ENCODE assay signal across 15 cellular contexts in genomic region chr10:61486738-61487396, GRCh38. TPM values are rescaled to one million over a fixed set of nuclear protein-coding genes. Genes with fewer than 3 reads are reported as not detected.
DNase-seq lines count a peak whose midpoint lies in the region; ATAC-seq lines count a peak whose summit lies in the region.
"Had no signal": no experiment of that assay in that cellular context is flagged by ENCODE, and none has a peak within 500 bp of the region (broad histone marks: within the 10 kb centered on the region; RNA-seq: fewer than 3 reads in every experiment).

No MANE protein-coding gene starts in this region.

- ATAC-seq in esophagus mucosa (no peak), GM18870 (IDR thresholded peaks at IDR 0.05; ENCODE audit: unreplicated experiment) (no peak)
- ATAC-seq: natural killer cell treated with Interleukin-12 subunit alpha and Interleukin-12 subunit beta and Interleukin-15 and Interleukin-18, amount 100 ng/mL, for 72 hours had no signal

- DNase-seq in H4 (ENCODE audit: low spot score) (peak; percentile 15), NCI-H226 (peak; percentile 7), dermis blood vessel endothelial cell (peak; percentile 6), non-pigmented ciliary epithelial cell (ENCODE audit: low read depth) (peak; percentile 22), NCI-H2107 (lab: John Stamatoyannopoulos, UW) (no peak)
- DNase-seq: activated B cell treated with CpG ODN at 0.5 μM for 24 hours, amygdala, COR-L47, dorsolateral prefrontal cortex, NCI-H1092, NCI-H82, sigmoid colon had no signal

RNA-seq across cellular contexts. Expression of gene TMEM26, which starts 33.7 kb away (rescaled TPM):
- not detected in 2 replicates for total RNA-seq in H4 (2014; rRNA removed; shearing (Covaris generic))
- not detected in 2 replicates for total RNA-seq in dermis blood vessel endothelial cell
- total RNA-seq in esophagus mucosa = 0.24 TPM
- total RNA-seq: activated B cell treated with CpG ODN at 0.5 μM for 24 hours; natural killer cell treated with Interleukin-12 subunit alpha and Interleukin-12 subunit beta and Interleukin-15 and Interleukin-18, amount 100 ng/mL, for 72 hours had no signal
